In genomic region chr1:160576430-160576829, GRCh38 we compare ENCODE assay signal across 14 cellular contexts. TPM values are rescaled to one million over a fixed set of nuclear protein-coding genes. Genes with fewer than 3 reads are reported as not detected.
DNase-seq lines count a peak whose midpoint lies in the region; ATAC-seq, FAIRE-seq and TF ChIP-seq lines count a peak whose summit lies in the region.
"Had no signal": no experiment of that assay in that cellular context is flagged by ENCODE, and none has a peak within 500 bp of the region (broad histone marks: within the 10 kb centered on the region; RNA-seq: fewer than 3 reads in every experiment).

No MANE protein-coding gene starts in this region.

- H3K4me3 Mint-ChIP-seq in activated naive CD8-positive, alpha-beta T cell treated with anti-CD3 and anti-CD28 coated beads, Interleukin-2, amount 10 ng/mL, durations not matched to agents 7 days and 5 days: peak overlapping the region; percentile 91

- H3K27me3 ChIP-seq in DOHH2 (ENCODE audit: control insufficient read depth, low read length): no peaks in the 10 kb centered on the region
- H3K27me3 ChIP-seq: BLaER1 treated with 17β-estradiol and CSF1 and Interleukin-3, amounts not matched to agents 10 nM and 100 nM; SJCRH30; stomach had no signal

- ATAC-seq in activated naive CD8-positive, alpha-beta T cell treated with anti-CD3 and anti-CD28 coated beads, Interleukin-2, amount 10 ng/mL, durations not matched to agents 7 days and 5 days (ENCODE audit: low read depth): peak; percentile 65

- TF ChIP-seq POLR2A in H54 (IDR thresholded peaks at IDR 0.05; ENCODE audit: low read depth, low read length): no peak

- H3K27ac Mint-ChIP-seq in activated naive CD8-positive, alpha-beta T cell treated with anti-CD3 and anti-CD28 coated beads, Interleukin-2, amount 10 ng/mL, durations not matched to agents 7 days and 5 days: peak overlapping the region; percentile 96

- peaks cover 75% of the 10 kb centered on the region for H3K4me1 ChIP-seq in DOHH2 (ENCODE audit: control insufficient read depth, low read length)
- H3K4me1 ChIP-seq: SJCRH30, stomach had no signal

- no peak for TF ChIP-seq CTCF in DOHH2 (IDR thresholded peaks at IDR 0.05; ENCODE audit: low read depth, low read length, poor library complexity, severe bottlenecking)

- H3K4me2 ChIP-seq in DOHH2 (ENCODE audit: low read length): peak overlapping the region; percentile 84

- no peak overlapping the region for H3K27ac ChIP-seq in DOHH2 (ENCODE audit: low read depth, low read length)
- H3K27ac ChIP-seq: SJCRH30 had no signal

- peak overlapping the region; percentile 86 for H3K4me3 ChIP-seq in DOHH2 (ENCODE audit: low read length)
- H3K4me3 ChIP-seq: SJCRH30 had no signal

- POLR2A ChIA-PET in activated naive CD8-positive, alpha-beta T cell treated with anti-CD3 and anti-CD28 coated beads, Interleukin-2, amount 10 ng/mL, durations not matched to agents 7 days and 5 days (lab: Charles Lee): interaction anchor here (1.3 kb wide), 1 partner anchor 9 kb away, joined by 5 read pairs; no protein-coding TSS in a partner anchor

- no peaks in the 10 kb centered on the region for H3K9me3 Mint-ChIP-seq in activated naive CD8-positive, alpha-beta T cell treated with anti-CD3 and anti-CD28 coated beads, Interleukin-2, amount 10 ng/mL, durations not matched to agents 7 days and 5 days

- peaks cover 77% of the 10 kb centered on the region for H3K79me2 ChIP-seq in DOHH2 (ENCODE audit: control insufficient read depth, low read length)

- H3K4me1 Mint-ChIP-seq in activated naive CD8-positive, alpha-beta T cell treated with anti-CD3 and anti-CD28 coated beads, Interleukin-2, amount 10 ng/mL, durations not matched to agents 7 days and 5 days: peaks cover 63% of the 10 kb centered on the region

- no peaks in the 10 kb centered on the region for H3K9me2 ChIP-seq in DOHH2 (replicated peaks; ENCODE audit: control insufficient read depth, low read length)

- DNase-seq in T-helper 22 cell (ENCODE audit: low read depth) (peak; percentile 11), cerebellar nuclear complex (lab: John Stamatoyannopoulos, UW) (no peak), NCI-H2227 treated with DMSO at 0.1 percent for 48 hours (lab: John Stamatoyannopoulos, UW) (no peak), NCI-H187 treated with DMSO at 0.1 percent for 48 hours (lab: John Stamatoyannopoulos, UW) (no peak), H54 (ENCODE audit: insufficient read length, low spot score) (no peak)
- DNase-seq in activated naive CD8-positive, alpha-beta T cell treated with anti-CD3 and anti-CD28 coated beads, Interleukin-2, amount 10 ng/mL, durations not matched to agents 7 days and 5 days: no peak
- peak; percentile 64 for DNase-seq in stimulated activated CD4-positive, alpha-beta T cell treated with anti-CD3 and anti-CD28 coated beads, Interleukin-2, amount 100 ng/mL, for 4 hours (ENCODE audit: low read depth)
- DNase-seq: KBM-7, mammary epithelial cell, SJCRH30, stomach had no signal

- FAIRE-seq in H54 (lab: Jason Lieb, UNC): no peak

- peaks cover 16% of the 10 kb centered on the region for H3K36me3 Mint-ChIP-seq in activated naive CD8-positive, alpha-beta T cell treated with anti-CD3 and anti-CD28 coated beads, Interleukin-2, amount 10 ng/mL, durations not matched to agents 7 days and 5 days

- H3K27me3 Mint-ChIP-seq in activated naive CD8-positive, alpha-beta T cell treated with anti-CD3 and anti-CD28 coated beads, Interleukin-2, amount 10 ng/mL, durations not matched to agents 7 days and 5 days: no peaks in the 10 kb centered on the region

- H4K20me1 ChIP-seq in DOHH2 (ENCODE audit: control insufficient read depth, insufficient read depth, low read depth, low read length): no peaks in the 10 kb centered on the region
- H4K20me1 ChIP-seq: BLaER1 treated with 17β-estradiol and CSF1 and Interleukin-3, amounts not matched to agents 10 nM and 100 nM had no signal

- no peaks in the 10 kb centered on the region for H3F3A ChIP-seq in DOHH2 (ENCODE audit: control insufficient read depth, insufficient read depth)

- no peaks in the 10 kb centered on the region for H3K9me3 ChIP-seq in DOHH2 (ENCODE audit: control insufficient read depth, insufficient read depth, low read length)
- H3K9me3 ChIP-seq: SJCRH30, stomach had no signal

- H3K36me3 ChIP-seq in DOHH2 (ENCODE audit: control insufficient read depth, low read length): peaks cover 35% of the 10 kb centered on the region
- H3K36me3 ChIP-seq: SJCRH30, stomach had no signal

RNA-seq across cellular contexts. Expression of gene CD84, which starts 2.9 kb away (rescaled TPM):
- total RNA-seq in activated naive CD8-positive, alpha-beta T cell treated with anti-CD3 and anti-CD28 coated beads, Interleukin-2, amount 10 ng/mL, durations not matched to agents 7 days and 5 days: 10 to 100 TPM; 58.5 to 66.8 TPM
- total RNA-seq: mammary epithelial cell, NCI-H460, SJCRH30 had no signal

RNA-seq across cellular contexts. Expression of gene SLAMF6, which starts 53.4 kb away (rescaled TPM):
- total RNA-seq in activated naive CD8-positive, alpha-beta T cell treated with anti-CD3 and anti-CD28 coated beads, Interleukin-2, amount 10 ng/mL, durations not matched to agents 7 days and 5 days: 10 to 100 TPM; 43.0 to 48.1 TPM
- total RNA-seq: mammary epithelial cell, NCI-H460, SJCRH30 had no signal

Comparison
In these comparisons a context has a peak if more than half of its experiments do, and no peak if none do; other contexts are left out.
1. DNase-seq: peak in T-helper 22 cell (single experiment) and stimulated activated CD4-positive, alpha-beta T cell treated with anti-CD3 and anti-CD28 coated beads, Interleukin-2, amount 100 ng/mL, for 4 hours (single experiment); none in activated naive CD8-positive, alpha-beta T cell treated with anti-CD3 and anti-CD28 coated beads, Interleukin-2, amount 10 ng/mL, durations not matched to agents 7 days and 5 days (single experiment), cerebellar nuclear complex (0 of 2), NCI-H2227 treated with DMSO at 0.1 percent for 48 hours (single experiment), NCI-H187 treated with DMSO at 0.1 percent for 48 hours (single experiment) and H54 (single experiment).